Comparison of ENCODE assay signal across 8 cellular contexts in the genomic region with DNA sequence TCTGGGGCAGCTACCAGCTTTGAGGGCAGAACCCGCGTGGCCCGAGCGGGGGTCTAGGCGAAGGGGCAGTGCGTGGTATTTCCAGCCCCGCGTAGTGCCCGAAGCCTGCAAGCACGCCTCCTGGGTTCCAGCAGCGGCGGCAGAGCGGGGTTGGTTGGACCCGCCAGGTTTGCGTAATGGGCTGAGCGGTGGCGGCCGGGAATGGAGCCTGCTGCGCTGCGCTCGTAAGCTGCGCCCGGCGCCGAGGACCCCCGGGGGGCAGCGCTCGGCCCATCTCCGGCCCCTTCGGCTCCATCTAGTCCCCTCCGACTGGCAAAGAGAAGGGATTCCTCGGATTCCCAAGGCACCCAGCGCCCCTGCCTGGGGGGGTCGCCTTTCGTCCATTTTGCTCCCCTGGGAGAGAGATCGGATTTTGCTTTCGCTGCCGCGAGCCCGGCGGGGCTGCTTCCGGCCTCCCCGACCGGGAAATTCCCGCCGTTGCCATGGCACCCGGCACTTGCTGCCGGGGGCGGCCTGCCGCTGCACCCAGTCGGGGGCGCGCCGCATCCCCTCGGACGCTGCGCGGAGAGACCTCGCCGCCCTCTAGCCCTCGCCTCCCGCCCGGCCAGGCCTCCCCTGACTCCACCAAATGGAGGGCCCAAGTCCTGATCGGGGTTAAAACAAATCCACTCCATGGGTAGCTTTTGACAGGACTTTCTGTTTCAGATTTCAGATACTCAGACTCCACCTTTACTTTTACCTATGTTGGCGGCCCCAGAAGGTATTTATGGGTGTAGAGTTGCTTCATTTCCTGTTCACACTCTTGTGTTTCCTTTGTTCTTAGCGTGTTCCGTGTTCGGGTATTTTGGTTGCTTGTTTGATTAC.
A peak's percentile ranks its signal among the peaks of the same experiment; 100 is the strongest.
DNase-seq lines count a peak whose midpoint lies in the region.
"Not testable (repeated sequence)": the region's sequence is repeated elsewhere in the genome, so short reads cannot be mapped to it uniquely, and the experiment has no call there.

No MANE protein-coding gene starts in this region.

- not testable (repeated sequence) for H3K36me3 Mint-ChIP-seq in IgD-negative memory B cell; activated T-cell treated with anti-CD3 and anti-CD28 coated beads, Interleukin-2, amount 50 U/mL, for 24 hours (ENCODE audit: low read depth)

- DNase-seq in SK-N-DZ (ENCODE audit: low spot score) (peak; percentile 0), dermis microvascular lymphatic vessel endothelial cell (ENCODE audit: low read depth in 2 of 2) (peak; percentile 0 to 30), pons (ENCODE audit: low spot score) (peak; percentile 11)
- DNase-seq in activated T-cell treated with anti-CD3 and anti-CD28 coated beads, Interleukin-2, amount 50 U/mL, for 24 hours: peak; percentile 85
- DNase-seq in stimulated activated CD8-positive, alpha-beta memory T cell treated with anti-CD3 and anti-CD28 coated beads, Interleukin-4, amount 100 ng/mL, for 48 hours: peak; percentile 69

- H3K9me3 ChIP-seq in BLaER1 treated with 17β-estradiol and CSF1 and Interleukin-3, amounts not matched to agents 10 nM and 100 nM (replicated peaks in 1 of 11); iPS-20b (ENCODE audit: insufficient read depth, low read depth, low read length): not testable (repeated sequence)

- H3K27ac Mint-ChIP-seq in IgD-negative memory B cell: peak overlapping the region; percentile 87 to 96 (median 89)
- H3K27ac Mint-ChIP-seq in activated T-cell treated with anti-CD3 and anti-CD28 coated beads, Interleukin-2, amount 50 U/mL, for 24 hours: peak overlapping the region; percentile 94

- not testable (repeated sequence) for H3K27me3 Mint-ChIP-seq in IgD-negative memory B cell; activated T-cell treated with anti-CD3 and anti-CD28 coated beads, Interleukin-2, amount 50 U/mL, for 24 hours

- H3K27me3 ChIP-seq in BLaER1 treated with 17β-estradiol and CSF1 and Interleukin-3, amounts not matched to agents 10 nM and 100 nM; iPS-20b (ENCODE audit: insufficient read depth, low read length): not testable (repeated sequence)

- peak overlapping the region; percentile 56 to 74 (median 65) for H3K4me3 ChIP-seq in BLaER1 treated with 17β-estradiol and CSF1 and Interleukin-3, amounts not matched to agents 10 nM and 100 nM
- peak overlapping the region; percentile 56; the same call in 1 of the 2 replicates for H3K4me3 ChIP-seq in iPS-20b (ENCODE audit: low read length)

- H4K20me1 ChIP-seq in BLaER1 treated with 17β-estradiol and CSF1 and Interleukin-3, amounts not matched to agents 10 nM and 100 nM: not testable (repeated sequence)

- H3K36me3 ChIP-seq in BLaER1 treated with 17β-estradiol and CSF1 and Interleukin-3, amounts not matched to agents 10 nM and 100 nM; iPS-20b (ENCODE audit: insufficient read depth, low read depth, low read length): not testable (repeated sequence)

- not testable (repeated sequence) for H3K4me1 Mint-ChIP-seq in IgD-negative memory B cell; activated T-cell treated with anti-CD3 and anti-CD28 coated beads, Interleukin-2, amount 50 U/mL, for 24 hours (ENCODE audit: low read depth)

- peak overlapping the region; percentile 85 to 95 (median 89) for H3K4me3 Mint-ChIP-seq in IgD-negative memory B cell
- H3K4me3 Mint-ChIP-seq in activated T-cell treated with anti-CD3 and anti-CD28 coated beads, Interleukin-2, amount 50 U/mL, for 24 hours: peak overlapping the region; percentile 83

- H3K27ac ChIP-seq in BLaER1 treated with 17β-estradiol and CSF1 and Interleukin-3, amounts not matched to agents 10 nM and 100 nM: peak overlapping the region; percentile 61 to 86 (median 83)
- H3K27ac ChIP-seq in iPS-20b (ENCODE audit: low read length): not testable (repeated sequence)

- H3K4me1 ChIP-seq in BLaER1 treated with 17β-estradiol and CSF1 and Interleukin-3, amounts not matched to agents 10 nM and 100 nM; iPS-20b (ENCODE audit: insufficient read depth, low read length): not testable (repeated sequence)

- H3K9ac ChIP-seq in BLaER1 treated with 17β-estradiol and CSF1 and Interleukin-3, amounts not matched to agents 10 nM and 100 nM: peak overlapping the region; percentile 76 to 85 (median 82)
- H3K9ac ChIP-seq in iPS-20b (ENCODE audit: low read depth, low read length): peak overlapping the region; percentile 58; the same call in 1 of the 2 replicates

- H3K4me2 ChIP-seq in BLaER1 treated with 17β-estradiol and CSF1 and Interleukin-3, amounts not matched to agents 10 nM and 100 nM: peak overlapping the region in 7 of 11 experiments; percentile 12 to 32 (median 25); a peak in 7 of 22 replicates

- H3K9me3 Mint-ChIP-seq in IgD-negative memory B cell; activated T-cell treated with anti-CD3 and anti-CD28 coated beads, Interleukin-2, amount 50 U/mL, for 24 hours: not testable (repeated sequence)

Comparison
In these comparisons a context has a peak if more than half of its experiments do, and no peak if none do; other contexts are left out.
1. DNase-seq: peak in every context shown above with its lines; median percentile 85 in activated T-cell treated with anti-CD3 and anti-CD28 coated beads, Interleukin-2, amount 50 U/mL, for 24 hours; 69 in stimulated activated CD8-positive, alpha-beta memory T cell treated with anti-CD3 and anti-CD28 coated beads, Interleukin-4, amount 100 ng/mL, for 48 hours; 15 in dermis microvascular lymphatic vessel endothelial cell; 11 in pons; 0 in SK-N-DZ.